Comparison of ENCODE assay signal across 1 cellular context in genomic region chr4:119508281-119508680, GRCh38.
TF ChIP-seq lines count a peak whose summit lies in the region.

No MANE protein-coding gene starts in this region.

TF ChIP-seq in GM23338, 12 proteins besides CTCF, POLR2A, EP300 and RAD21 (continued from another document):
- TF ChIP-seq ZNF462 (CRISPR knock-in tag; IDR thresholded peaks at IDR 0.05) (no peak), EZH2 (IDR thresholded peaks at IDR 0.05; ENCODE audit: low read depth, unreplicated experiment) (no peak), ZNF331 (CRISPR knock-in tag; IDR thresholded peaks at IDR 0.05; ENCODE audit: low read depth) (no peak), JUNB (IDR thresholded peaks at IDR 0.05; ENCODE audit: unreplicated experiment) (no peak)
- TF ChIP-seq, protein P1, sequence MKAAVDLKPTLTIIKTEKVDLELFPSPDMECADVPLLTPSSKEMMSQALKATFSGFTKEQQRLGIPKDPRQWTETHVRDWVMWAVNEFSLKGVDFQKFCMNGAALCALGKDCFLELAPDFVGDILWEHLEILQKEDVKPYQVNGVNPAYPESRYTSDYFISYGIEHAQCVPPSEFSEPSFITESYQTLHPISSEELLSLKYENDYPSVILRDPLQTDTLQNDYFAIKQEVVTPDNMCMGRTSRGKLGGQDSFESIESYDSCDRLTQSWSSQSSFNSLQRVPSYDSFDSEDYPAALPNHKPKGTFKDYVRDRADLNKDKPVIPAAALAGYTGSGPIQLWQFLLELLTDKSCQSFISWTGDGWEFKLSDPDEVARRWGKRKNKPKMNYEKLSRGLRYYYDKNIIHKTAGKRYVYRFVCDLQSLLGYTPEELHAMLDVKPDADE (IDR thresholded peaks at IDR 0.05), result no peak
